ENCODE assay signal across 16 cellular contexts in genomic region chr3:61871646-61872045, GRCh38.
"Had no signal": no experiment of that assay in that cellular context is flagged by ENCODE, and none has a peak within 500 bp of the region (broad histone marks: within the 10 kb centered on the region; RNA-seq: fewer than 3 reads in every experiment).

No MANE protein-coding gene starts in this region.

- H3K4me1 ChIP-seq: breast epithelium, esophagus squamous epithelium had no signal

- DNase-seq: activated CD4-positive, alpha-beta memory T cell treated with anti-CD3 and anti-CD28 coated beads, Interleukin-2, amount 10 ng/mL, durations not matched to agents 7 days and 5 days; activated CD8-positive, alpha-beta memory T cell treated with anti-CD3 and anti-CD28 coated beads, Interleukin-2, amount 50 U/mL, for 4 hours; activated gamma-delta T cell treated with Interleukin-2 at 50 U/mL for 16 hours; activated naive CD8-positive, alpha-beta T cell treated with anti-CD3 and anti-CD28 coated beads for 36 hours; activated T-cell treated with anti-CD3 and anti-CD28 coated beads, Interleukin-2, amount 50 U/mL, for 72 hours; dorsolateral prefrontal cortex; esophagus squamous epithelium; foreskin fibroblast; kidney; left ventricle myocardium superior; posterior cingulate gyrus; right cardiac atrium; stimulated activated CD4-positive, alpha-beta T cell treated with anti-CD3 and anti-CD28 coated beads, Interleukin-1b, Interleukin-23, amount 100 ng/mL, for 48 hours; T-helper 9 cell had no signal

- H3K36me3 ChIP-seq: breast epithelium, esophagus squamous epithelium had no signal

- H3K27me3 ChIP-seq: breast epithelium, dorsolateral prefrontal cortex, esophagus squamous epithelium had no signal

- H3K4me3 ChIP-seq: breast epithelium, dorsolateral prefrontal cortex, esophagus squamous epithelium had no signal

- ATAC-seq: activated T-cell treated with anti-CD3 and anti-CD28 coated beads, Interleukin-2, amount 50 U/mL, for 72 hours; stimulated activated memory B cell treated with anti-CD40 and anti-IgM and Interleukin-4, amounts not matched to agents 10 μg/mL and 1 μg/mL and 100 μg/mL, for 72 hours had no signal

- H3K27ac ChIP-seq: breast epithelium, esophagus squamous epithelium had no signal

- H3K9me3 ChIP-seq: breast epithelium, esophagus squamous epithelium had no signal
